ENCODE assay signal across 11 cellular contexts in genomic region chr7:156612930-156613329, GRCh38. TPM values are rescaled to one million over a fixed set of nuclear protein-coding genes. Genes with fewer than 3 reads are reported as not detected.
DNase-seq lines count a peak whose midpoint lies in the region; ATAC-seq and TF ChIP-seq lines count a peak whose summit lies in the region.
"Had no signal": no experiment of that assay in that cellular context is flagged by ENCODE, and none has a peak within 500 bp of the region (broad histone marks: within the 10 kb centered on the region; RNA-seq: fewer than 3 reads in every experiment).

No MANE protein-coding gene starts in this region.

- H3K4me1 Mint-ChIP-seq in CD4-positive, CD25-positive, alpha-beta regulatory T cell: peaks cover 4 to 50% (median 22%) of the 10 kb centered on the region in 4 donors
- H3K4me1 Mint-ChIP-seq in progenitor cell of endocrine pancreas (ENCODE audit: low read depth) (peaks cover 66% of the 10 kb centered on the region), nephron progenitor cell (peaks cover 75% of the 10 kb centered on the region), GM23338 (peaks cover 34% of the 10 kb centered on the region)

- ATAC-seq in CD4-positive, CD25-positive, alpha-beta regulatory T cell (ENCODE audit: low read depth in 2 of 2): peak; percentile 88 to 93
- ATAC-seq in HG03558 (IDR thresholded peaks at IDR 0.05; ENCODE audit: extremely low read depth, unreplicated experiment) (peak; percentile 32), GM23338 (no peak)

- intact Hi-C loops in posterior cingulate gyrus (cut with DNase I): no loop called here

- no peaks in the 10 kb centered on the region for H3K79me2 ChIP-seq in GM23338 (replicated peaks; ENCODE audit: insufficient read depth)

- no peaks in the 10 kb centered on the region for H3K9me3 Mint-ChIP-seq in CD4-positive, CD25-positive, alpha-beta regulatory T cell
- H3K9me3 Mint-ChIP-seq in progenitor cell of endocrine pancreas (ENCODE audit: low read depth): no peaks in the 10 kb centered on the region
- no peaks in the 10 kb centered on the region for H3K9me3 Mint-ChIP-seq in nephron progenitor cell
- no peaks in the 10 kb centered on the region; the same call in 2 of the 3 replicates for H3K9me3 Mint-ChIP-seq in GM23338
- H3K9me3 Mint-ChIP-seq: type B pancreatic cell had no signal

- H3K4me3 ChIP-seq in CD4-positive, CD25-positive, alpha-beta regulatory T cell (ENCODE audit: low read depth, low read length): no peak overlapping the region
- H3K4me3 ChIP-seq in GM23338: no peak overlapping the region
- H3K4me3 ChIP-seq: lower lobe of right lung had no signal

- peaks cover 18% of the 10 kb centered on the region for H3K4me1 ChIP-seq in CD4-positive, CD25-positive, alpha-beta regulatory T cell (ENCODE audit: control insufficient read depth, insufficient read depth, low read length, poor library complexity, severe bottlenecking)
- H3K4me1 ChIP-seq in GM23338 (ENCODE audit: insufficient read depth): no peaks in the 10 kb centered on the region

- TF ChIP-seq CTCF in progenitor cell of endocrine pancreas (IDR thresholded peaks at IDR 0.05; ENCODE audit: unreplicated experiment) (no peak), nephron progenitor cell (IDR thresholded peaks at IDR 0.05) (no peak), GM23338 (conservative IDR thresholded peaks at IDR 0.05; ENCODE audit: low read depth in 2 of 2) (no peak)

- no peak overlapping the region for H2AFZ ChIP-seq in GM23338

- H3K9me3 ChIP-seq in CD4-positive, CD25-positive, alpha-beta regulatory T cell (ENCODE audit: control insufficient read depth in 2 of 2, low read length in 2 of 2): no peaks in the 10 kb centered on the region
- H3K9me3 ChIP-seq: lower lobe of right lung had no signal

- peak; percentile 31 to 93 (median 68) for DNase-seq in CD4-positive, CD25-positive, alpha-beta regulatory T cell
- peak; percentile 81 for DNase-seq in activated CD8-positive, alpha-beta memory T cell treated with anti-CD3 and anti-CD28 coated beads for 24 hours
- DNase-seq in progenitor cell of endocrine pancreas (ENCODE audit: low spot score, unreplicated experiment): no peak
- no peak for DNase-seq in posterior cingulate gyrus
- no peak for DNase-seq in nephron progenitor cell
- no peak for DNase-seq in GM23338 (ENCODE audit: low spot score)
- no peak for DNase-seq in pons (ENCODE audit: low spot score)
- DNase-seq: lower lobe of right lung, NCI-H524 treated with DMSO at 0.1 percent for 48 hours had no signal

- H3K36me3 ChIP-seq in CD4-positive, CD25-positive, alpha-beta regulatory T cell (ENCODE audit: control insufficient read depth, insufficient read depth, low read length): no peaks in the 10 kb centered on the region
- no peaks in the 10 kb centered on the region for H3K36me3 ChIP-seq in GM23338 (ENCODE audit: insufficient read depth)
- H3K36me3 ChIP-seq: lower lobe of right lung had no signal

- peak overlapping the region in 3 of 4 donors; percentile 0 to 30 (median 22) for H3K4me3 Mint-ChIP-seq in CD4-positive, CD25-positive, alpha-beta regulatory T cell
- H3K4me3 Mint-ChIP-seq in progenitor cell of endocrine pancreas (ENCODE audit: low read depth) (no peak overlapping the region), nephron progenitor cell (no peak overlapping the region), GM23338 (no peak overlapping the region)
- H3K4me3 Mint-ChIP-seq: type B pancreatic cell had no signal

- no peak overlapping the region for H3K4me2 ChIP-seq in GM23338

- H3K9me2 ChIP-seq in GM23338 (ENCODE audit: insufficient read depth): no peaks in the 10 kb centered on the region

- H4K20me1 ChIP-seq in GM23338 (replicated peaks; ENCODE audit: insufficient read depth): no peaks in the 10 kb centered on the region

- H3K27ac ChIP-seq in CD4-positive, CD25-positive, alpha-beta regulatory T cell (ENCODE audit: insufficient read depth, low read length, poor library complexity, severe bottlenecking): no peak overlapping the region
- H3K27ac ChIP-seq in GM23338 (ENCODE audit: low read depth): no peak overlapping the region
- H3K27ac ChIP-seq: lower lobe of right lung had no signal

- no peaks in the 10 kb centered on the region for H3F3A ChIP-seq in GM23338 (replicated peaks; ENCODE audit: low read depth)

- peaks cover 64% of the 10 kb centered on the region for H3K27me3 Mint-ChIP-seq in CD4-positive, CD25-positive, alpha-beta regulatory T cell
- H3K27me3 Mint-ChIP-seq in progenitor cell of endocrine pancreas (peaks cover 8% of the 10 kb centered on the region), nephron progenitor cell (ENCODE audit: low read depth, poor library complexity) (peaks cover 29% of the 10 kb centered on the region), GM23338 (ENCODE audit: insufficient read depth, low read depth, poor library complexity) (peaks cover 27% of the 10 kb centered on the region)

- H3K36me3 Mint-ChIP-seq in CD4-positive, CD25-positive, alpha-beta regulatory T cell: no peaks in the 10 kb centered on the region
- H3K36me3 Mint-ChIP-seq in progenitor cell of endocrine pancreas (ENCODE audit: insufficient read depth) (peaks cover 1% of the 10 kb centered on the region), nephron progenitor cell (ENCODE audit: low read depth) (no peaks in the 10 kb centered on the region), GM23338 (ENCODE audit: low read depth) (no peaks in the 10 kb centered on the region)
- H3K36me3 Mint-ChIP-seq: type B pancreatic cell had no signal

- peaks cover 23% of the 10 kb centered on the region for H3K27me3 ChIP-seq in CD4-positive, CD25-positive, alpha-beta regulatory T cell (ENCODE audit: control insufficient read depth, insufficient read depth, low read length)
- H3K27me3 ChIP-seq in GM23338 (ENCODE audit: insufficient read depth): peaks cover 28% of the 10 kb centered on the region

- no peak overlapping the region for H3K27ac Mint-ChIP-seq in CD4-positive, CD25-positive, alpha-beta regulatory T cell
- H3K27ac Mint-ChIP-seq in progenitor cell of endocrine pancreas: peak overlapping the region; percentile 20
- no peak overlapping the region for H3K27ac Mint-ChIP-seq in nephron progenitor cell
- H3K27ac Mint-ChIP-seq in GM23338: no peak overlapping the region
- H3K27ac Mint-ChIP-seq: type B pancreatic cell had no signal

TF ChIP-seq in GM23338, 12 proteins besides CTCF, POLR2A, EP300 and RAD21 (continues in another document):
- TF ChIP-seq EZH2phosphoT487 (IDR thresholded peaks at IDR 0.05; ENCODE audit: unreplicated experiment) (no peak), NANOG (IDR thresholded peaks at IDR 0.05; ENCODE audit: borderline replicate concordance) (no peak)

RNA-seq across cellular contexts. Expression of gene RNF32, which starts 27.6 kb away (rescaled TPM):
- total RNA-seq in CD4-positive, CD25-positive, alpha-beta regulatory T cell: 0.81 TPM
- 1 to 10 TPM; 1.4 to 5.4 (median 1.7) TPM for polyA plus RNA-seq in CD4-positive, CD25-positive, alpha-beta regulatory T cell
- 1.6 and 2.8 TPM in 2 replicates for total RNA-seq in progenitor cell of endocrine pancreas
- total RNA-seq in GM23338 (2014; rRNA removed; shearing (Covaris generic)): 0.56 TPM in 1 of 2 replicates, not detected in the other
- 2.0 and 2.2 TPM in 2 replicates for polyA plus RNA-seq in GM23338 (2016; fragmentation: Nextera tagmentation; extraction: Ambion mirVana)

Comparison
In these comparisons a context has a peak if more than half of its experiments do, and no peak if none do; other contexts are left out.
1. DNase-seq: peak in CD4-positive, CD25-positive, alpha-beta regulatory T cell (3 of 3) and activated CD8-positive, alpha-beta memory T cell treated with anti-CD3 and anti-CD28 coated beads for 24 hours (single experiment); none in progenitor cell of endocrine pancreas (single experiment), posterior cingulate gyrus (0 of 10), nephron progenitor cell (single experiment), GM23338 (single experiment) and pons (single experiment).
2. H3K4me3 Mint-ChIP-seq: peak in CD4-positive, CD25-positive, alpha-beta regulatory T cell (3 of 4); none in progenitor cell of endocrine pancreas (single experiment), nephron progenitor cell (single experiment) and GM23338 (single experiment).